In the genomic region with DNA sequence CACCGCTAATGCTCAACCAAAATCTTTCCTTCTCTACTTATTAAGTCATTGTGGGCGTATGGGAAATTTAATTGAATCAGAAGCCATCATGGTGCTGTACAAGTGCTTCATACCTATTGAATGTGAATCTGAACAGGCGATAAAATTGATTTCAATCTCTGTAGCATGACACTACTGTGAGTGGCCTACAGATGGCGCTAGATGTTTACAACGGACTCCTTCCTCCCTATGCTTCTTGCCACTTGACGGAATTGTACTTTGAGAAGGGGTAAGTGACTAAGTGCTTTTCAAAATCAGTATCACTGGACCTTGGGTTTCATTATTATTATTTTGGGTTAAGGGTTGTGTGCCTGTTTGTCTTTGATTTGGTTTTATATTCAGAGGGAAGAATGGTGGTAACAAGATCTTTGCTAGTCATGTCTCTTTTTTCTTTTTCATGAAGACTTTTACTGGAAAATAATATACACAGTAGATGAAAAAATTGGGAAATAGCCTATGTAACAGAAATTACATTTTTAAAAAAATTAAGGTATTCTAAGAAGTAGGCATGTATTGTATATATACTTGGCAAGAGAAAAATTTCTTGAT, we compare ENCODE assay signal across 9 cellular contexts. TPM values are rescaled to one million over a fixed set of nuclear protein-coding genes. Genes with fewer than 3 reads are reported as not detected.
DNase-seq lines count a peak whose midpoint lies in the region; ATAC-seq and TF ChIP-seq lines count a peak whose summit lies in the region.
"Had no signal": no experiment of that assay in that cellular context is flagged by ENCODE, and none has a peak within 500 bp of the region (broad histone marks: within the 10 kb centered on the region; RNA-seq: fewer than 3 reads in every experiment).

No MANE protein-coding gene starts in this region.

- H2AK5ac ChIP-seq in H9 (ENCODE audit: insufficient read length, low read length), result no peak overlapping the region

- no peaks in the 10 kb centered on the region for H3K79me2 ChIP-seq in H9 (ENCODE audit: insufficient read depth, low read length)

- no peaks in the 10 kb centered on the region for H4K20me1 ChIP-seq in H9 (ENCODE audit: control insufficient read depth, insufficient read depth, insufficient read length)

- H3K27ac ChIP-seq in H9 (ENCODE audit: insufficient read length, low read depth, low read length), result no peak overlapping the region
- no peak overlapping the region for H3K27ac ChIP-seq in SK-N-MC

- CTCF ChIA-PET in activated naive CD4-positive, alpha-beta T cell treated with anti-CD3 and anti-CD28 coated beads for 36 hours (lab: Charles Lee), result interaction anchor here (0.7 to 9.1 kb wide), 10 partner anchors 8 to 290 kb away, joined by 3 to 87 read pairs (median 6); no protein-coding TSS in a partner anchor

- H3K4me3 Mint-ChIP-seq in H9, result no peak overlapping the region; a peak in 1 of 5 replicates
- no peak overlapping the region for H3K4me3 Mint-ChIP-seq in activated naive CD4-positive, alpha-beta T cell treated with anti-CD3 and anti-CD28 coated beads for 36 hours
- H3K4me3 Mint-ChIP-seq: dendritic cell treated with granulocyte-macrophage colony-stimulating factor and Interleukin-4, amounts not matched to agents 40 ng/mL and 50 ng/mL, for 4 days had no signal

- no peak overlapping the region for H4K5ac ChIP-seq in H9 (ENCODE audit: insufficient read length, low read depth, low read length)

- H3K9me3 ChIP-seq in H9 (ENCODE audit: control insufficient read depth, low read depth, low read length) (no peaks in the 10 kb centered on the region), SK-N-MC (ENCODE audit: low read depth, low read length) (no peaks in the 10 kb centered on the region)

- no peak overlapping the region for H4K8ac ChIP-seq in H9 (replicated peaks; ENCODE audit: insufficient read length, low read depth, low read length)

- no peak overlapping the region for H3K56ac ChIP-seq in H9 (ENCODE audit: insufficient read length, low read depth, low read length)

- H3K23ac ChIP-seq in H9 (ENCODE audit: insufficient read length, low read depth, low read length), result no peak overlapping the region

- H3K4ac ChIP-seq in H9 (ENCODE audit: low read depth, low read length), result no peak overlapping the region

- no peak overlapping the region for H3K18ac ChIP-seq in H9 (ENCODE audit: insufficient read length, low read depth, low read length)

- no peaks in the 10 kb centered on the region for H3K36me3 ChIP-seq in SK-N-MC (ENCODE audit: insufficient read depth, low read length)

- H3K4me1 Mint-ChIP-seq in H9, result peaks cover 26 to 27% of the 10 kb centered on the region in 2 experiments
- peaks cover 2% of the 10 kb centered on the region for H3K4me1 Mint-ChIP-seq in activated naive CD4-positive, alpha-beta T cell treated with anti-CD3 and anti-CD28 coated beads for 36 hours (ENCODE audit: low read depth)

- H2BK12ac ChIP-seq in H9 (ENCODE audit: insufficient read length, low read depth, low read length), result no peak overlapping the region

- no peaks in the 10 kb centered on the region for H3K36me3 Mint-ChIP-seq in H9 (ENCODE audit: insufficient read depth in 1 of 3, low read depth in 3 of 3)
- H3K36me3 Mint-ChIP-seq in activated naive CD4-positive, alpha-beta T cell treated with anti-CD3 and anti-CD28 coated beads for 36 hours (ENCODE audit: low read depth), result no peaks in the 10 kb centered on the region

- no CpG with 5 or more reads among the region's 6 CpGs for whole genome bisulfite sequencing in H9 (ENCODE audit: extremely low coverage, insufficient read length, low lambda C conversion rate)

- H3K4me3 ChIP-seq in SK-N-MC, result no peak overlapping the region

- no peak overlapping the region for H3K4me2 ChIP-seq in H9 (ENCODE audit: insufficient read depth, insufficient read length, low read length)

- no peaks in the 10 kb centered on the region for H3K27me3 ChIP-seq in H9 (ENCODE audit: insufficient read depth, low read length)

- no peaks in the 10 kb centered on the region for H3K79me1 ChIP-seq in H9 (ENCODE audit: insufficient read depth, low read depth, low read length, poor library complexity, severe bottlenecking)

- peaks cover 9% of the 10 kb centered on the region; the same call in 1 of the 2 replicates for H3K4me1 ChIP-seq in H9 (ENCODE audit: insufficient read depth, low read length)

- no peak overlapping the region for H2BK15ac ChIP-seq in H9 (ENCODE audit: low read depth, low read length)

- H4K91ac ChIP-seq in H9 (ENCODE audit: insufficient read length, low read depth, low read length), result no peak overlapping the region

- H3K27ac Mint-ChIP-seq in H9, result peak overlapping the region in 2 of 3 experiments; percentile 10 to 87; a peak in 3 of 7 replicates
- no peak overlapping the region for H3K27ac Mint-ChIP-seq in activated naive CD4-positive, alpha-beta T cell treated with anti-CD3 and anti-CD28 coated beads for 36 hours
- H3K27ac Mint-ChIP-seq: dendritic cell treated with granulocyte-macrophage colony-stimulating factor and Interleukin-4, amounts not matched to agents 40 ng/mL and 50 ng/mL, for 4 days had no signal

- H2AFZ ChIP-seq in H9 (ENCODE audit: low read length), result no peak overlapping the region

- no peak overlapping the region for H3T11ph ChIP-seq in H9 (ENCODE audit: low read length)

- no peak for ATAC-seq in GM21737 (IDR thresholded peaks at IDR 0.05; ENCODE audit: unreplicated experiment)

- H2BK5ac ChIP-seq in H9 (ENCODE audit: insufficient read length, low read length), result no peak overlapping the region

- no peak overlapping the region for H3K14ac ChIP-seq in H9 (ENCODE audit: insufficient read depth, low read length)

- no peaks in the 10 kb centered on the region for H3K27me3 Mint-ChIP-seq in H9 (ENCODE audit: low read depth)
- H3K27me3 Mint-ChIP-seq in activated naive CD4-positive, alpha-beta T cell treated with anti-CD3 and anti-CD28 coated beads for 36 hours (ENCODE audit: low read depth), result no peaks in the 10 kb centered on the region
- H3K27me3 Mint-ChIP-seq: dendritic cell treated with granulocyte-macrophage colony-stimulating factor and Interleukin-4, amounts not matched to agents 40 ng/mL and 50 ng/mL, for 4 days had no signal

- TF ChIP-seq CTCF in H9 (conservative IDR thresholded peaks at IDR 0.05), result peak; percentile 94

- H3K9ac ChIP-seq in H9 (ENCODE audit: extremely low read depth, insufficient read length, low read length) (no peak overlapping the region), SK-N-MC (ENCODE audit: insufficient read length) (no peak overlapping the region)

- DNase-seq in DMS53 (lab: John Stamatoyannopoulos, UW) (peak; percentile 75), H9 (peak; percentile 60), NCI-H1048 (lab: John Stamatoyannopoulos, UW) (peak; percentile 21), SK-N-MC (ENCODE audit: low read depth, low spot score) (peak; percentile 60), head of caudate nucleus (peak in 40 of 42 donors; percentile 5 to 89 (median 69)), retina (peak; percentile 65)
- peak; percentile 84 for DNase-seq in activated naive CD4-positive, alpha-beta T cell treated with anti-CD3 and anti-CD28 coated beads for 36 hours

- intact Hi-C loops in activated naive CD4-positive, alpha-beta T cell treated with anti-CD3 and anti-CD28 coated beads for 36 hours (cut with micrococcal nuclease), result loop anchor here (1.0 to 5.0 kb wide), 7 partner anchors 47 to 1030 kb away; a partner anchor contains a TSS
- intact Hi-C loops in head of caudate nucleus (cut with DNase I), result no loop called here

- no peak overlapping the region for H2BK20ac ChIP-seq in H9 (ENCODE audit: low read depth, low read length, poor library complexity, severe bottlenecking)

- no peaks in the 10 kb centered on the region for H3K23me2 ChIP-seq in H9 (ENCODE audit: insufficient read length, low read depth, low read length, poor library complexity, severe bottlenecking)

- no peaks in the 10 kb centered on the region for H3K9me3 Mint-ChIP-seq in H9
- H3K9me3 Mint-ChIP-seq in activated naive CD4-positive, alpha-beta T cell treated with anti-CD3 and anti-CD28 coated beads for 36 hours, result no peaks in the 10 kb centered on the region
- H3K9me3 Mint-ChIP-seq: dendritic cell treated with granulocyte-macrophage colony-stimulating factor and Interleukin-4, amounts not matched to agents 40 ng/mL and 50 ng/mL, for 4 days had no signal

- H2BK120ac ChIP-seq in H9 (ENCODE audit: low read depth, low read length, poor library complexity, severe bottlenecking), result no peak overlapping the region

RNA-seq across cellular contexts. Expression of a gene that starts 35.4 kb away (rescaled TPM):
- 0.17 and 0.39 TPM in 2 replicates for total RNA-seq in H9 (2021)
- not detected for total RNA-seq in activated naive CD4-positive, alpha-beta T cell treated with anti-CD3 and anti-CD28 coated beads for 36 hours

Comparison
In these comparisons a context has a peak if more than half of its experiments do, and no peak if none do; other contexts are left out.
1. DNase-seq: peak in every context shown above with its lines; median percentile 84 in activated naive CD4-positive, alpha-beta T cell treated with anti-CD3 and anti-CD28 coated beads for 36 hours; 75 in DMS53; 69 in head of caudate nucleus; 65 in retina; 60 in H9; 60 in SK-N-MC; 21 in NCI-H1048.